ENCODE assay signal across 1 cellular context in genomic region chr12:20211537-20211936, GRCh38.
TF ChIP-seq lines count a peak whose summit lies in the region.

No MANE protein-coding gene starts in this region.

TF ChIP-seq in WTC11, 78 proteins besides CTCF, POLR2A, EP300 and RAD21 (continued from another document):
- no peak for TF ChIP-seq ZNF425 (CRISPR knock-in tag; conservative IDR thresholded peaks at IDR 0.05)
